Comparison of ENCODE assay signal across 3 cellular contexts in genomic region chr1:202644219-202645096, GRCh38.
A peak's percentile ranks its signal among the peaks of the same experiment; 100 is the strongest.
TF ChIP-seq lines count a peak whose summit lies in the region.

No MANE protein-coding gene starts in this region.

TF ChIP-seq in IMR-90, 13 proteins besides CTCF, POLR2A, EP300 and RAD21:
- TF ChIP-seq CEBPB (IDR thresholded peaks at IDR 0.05; ENCODE audit: low read depth, low read length) (no peak), MAFK (IDR thresholded peaks at IDR 0.05; ENCODE audit: low read depth, low read length) (peak; percentile 46)

TF ChIP-seq in H1, 55 proteins besides CTCF, POLR2A, EP300 and RAD21:
- TF ChIP-seq CHD2 (IDR thresholded peaks at IDR 0.05; ENCODE audit: low read length) (no peak), SAP30 (IDR thresholded peaks at IDR 0.05; ENCODE audit: insufficient read depth, insufficient replicate concordance, low read length) (peak; percentile 22), SP4 (IDR thresholded peaks at IDR 0.05; ENCODE audit: low read length) (no peak), RBBP5 (IDR thresholded peaks at IDR 0.05; ENCODE audit: borderline replicate concordance, low read depth, low read length) (0 out of 2 replicates have a peak, but pooled peaks have one; percentile 13), MAFK (IDR thresholded peaks at IDR 0.05; ENCODE audit: low read depth, low read length) (peak; percentile 54; the same call in 1 of the 2 replicates), POLR2AphosphoS5 (IDR thresholded peaks at IDR 0.05; ENCODE audit: low read depth, low read length) (no peak), ATF3 (IDR thresholded peaks at IDR 0.05; ENCODE audit: insufficient read depth, low read depth, low read length) (no peak), ATF2 (IDR thresholded peaks at IDR 0.05; ENCODE audit: low read length) (no peak)

TF ChIP-seq in neural cell, 6 proteins besides CTCF, POLR2A, EP300 and RAD21:
- TF ChIP-seq EZH2 (IDR thresholded peaks at IDR 0.05; ENCODE audit: borderline replicate concordance, insufficient read depth, low read length, poor library complexity, severe bottlenecking) (no peak), POLR2AphosphoS5 (IDR thresholded peaks at IDR 0.05) (no peak), REST (IDR thresholded peaks at IDR 0.05; ENCODE audit: borderline replicate concordance) (no peak), TAF1 (IDR thresholded peaks at IDR 0.05; ENCODE audit: low read depth) (no peak), SMC3 (conservative IDR thresholded peaks at IDR 0.05; ENCODE audit: poor library complexity) (no peak), MXI1 (conservative IDR thresholded peaks at IDR 0.05; ENCODE audit: poor library complexity, severe bottlenecking) (no peak)
